ENCODE assay signal across 8 cellular contexts in the genomic region with DNA sequence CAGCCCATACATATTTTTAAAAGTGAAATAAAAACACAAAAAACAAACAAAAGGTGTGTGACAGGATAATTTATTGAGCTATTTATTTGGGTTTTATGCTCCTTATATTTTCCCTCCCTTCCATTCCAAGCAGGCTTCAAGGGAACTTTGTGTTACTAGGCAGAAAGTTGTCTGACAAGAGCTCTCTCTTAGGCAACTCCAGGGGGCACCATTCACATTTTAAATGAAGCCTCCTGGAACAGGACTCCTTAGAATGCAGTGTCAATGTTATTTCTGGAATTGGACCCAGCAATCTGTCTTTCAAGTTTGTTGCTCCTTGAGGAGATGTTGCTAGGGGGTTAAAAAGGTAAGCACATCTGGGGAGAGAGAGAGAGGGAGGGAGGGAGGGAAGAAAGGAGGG. TPM values are rescaled to one million over a fixed set of nuclear protein-coding genes. Genes with fewer than 3 reads are reported as not detected.
A peak's percentile ranks its signal among the peaks of the same experiment; 100 is the strongest.
DNase-seq lines count a peak whose midpoint lies in the region; ATAC-seq, FAIRE-seq and TF ChIP-seq lines count a peak whose summit lies in the region.

No MANE protein-coding gene starts in this region.

- H3K79me2 ChIP-seq in MM.1S (ENCODE audit: low read length) (peaks cover 10% of the 10 kb centered on the region), mesendoderm (ENCODE audit: control insufficient read depth, insufficient read depth, low read length) (no peaks in the 10 kb centered on the region)

- H4K5ac ChIP-seq in mesendoderm (ENCODE audit: low read length): no peak overlapping the region

- H3K27me3 ChIP-seq in MM.1S (replicated peaks; ENCODE audit: insufficient read depth, low read length) (no peaks in the 10 kb centered on the region), mesendoderm (ENCODE audit: insufficient read depth, low read length, poor library complexity) (no peaks in the 10 kb centered on the region)

- CTCF ChIA-PET in WTC11 (lab: Charles Lee): interaction anchor here (0.6 to 2.1 kb wide), 17 partner anchors 10 to 255 kb away, joined by 3 to 36 read pairs (median 5); a partner anchor contains a TSS
- CTCF ChIA-PET in activated CD4-positive, alpha-beta memory T cell treated with anti-CD3 and anti-CD28 coated beads for 36 hours (lab: Charles Lee): interaction anchor here (0.7 to 2.4 kb wide), 3 partner anchors 177 to 182 kb away, joined by 3 to 11 read pairs (median 3); no protein-coding TSS in a partner anchor

- no peak overlapping the region for H3K18ac ChIP-seq in mesendoderm (ENCODE audit: low read length)

- H3K36me3 ChIP-seq in MM.1S (replicated peaks; ENCODE audit: insufficient read depth, low read length): no peaks in the 10 kb centered on the region
- no peaks in the 10 kb centered on the region for H3K36me3 ChIP-seq in mesendoderm (ENCODE audit: control insufficient read depth, insufficient read depth, low read length)

- FAIRE-seq in G401.6 (lab: Jason Lieb, UNC): peak; percentile 76

- no peak overlapping the region for H3K27ac Mint-ChIP-seq in WTC11
- H3K27ac Mint-ChIP-seq in activated CD4-positive, alpha-beta memory T cell treated with anti-CD3 and anti-CD28 coated beads for 36 hours: no peak overlapping the region

- no peak overlapping the region for H2BK5ac ChIP-seq in mesendoderm (ENCODE audit: low read length)

- H3K36me3 Mint-ChIP-seq in WTC11: no peaks in the 10 kb centered on the region
- no peaks in the 10 kb centered on the region for H3K36me3 Mint-ChIP-seq in activated CD4-positive, alpha-beta memory T cell treated with anti-CD3 and anti-CD28 coated beads for 36 hours

- H3K56ac ChIP-seq in mesendoderm (ENCODE audit: low read length): no peak overlapping the region

- H3K4me3 ChIP-seq in MM.1S (ENCODE audit: low read length): no peak overlapping the region
- no peak overlapping the region for H3K4me3 ChIP-seq in mesendoderm (ENCODE audit: low read length)

- no peaks in the 10 kb centered on the region for H3K9me3 ChIP-seq in MM.1S (replicated peaks; ENCODE audit: insufficient read depth, low read length)

- H2AFZ ChIP-seq in MM.1S (ENCODE audit: low read length): no peak overlapping the region

- POLR2A ChIA-PET in WTC11 (lab: Charles Lee): interaction anchor here (0.5 kb wide), 1 partner anchor 797 kb away, joined by 7 read pairs; no protein-coding TSS in a partner anchor
- POLR2A ChIA-PET in activated CD4-positive, alpha-beta memory T cell treated with anti-CD3 and anti-CD28 coated beads for 36 hours (lab: Charles Lee): no interaction called here

- no peak overlapping the region for H2BK15ac ChIP-seq in mesendoderm (replicated peaks; ENCODE audit: low read depth)

- peaks cover 12% of the 10 kb centered on the region for H3F3A ChIP-seq in MM.1S (ENCODE audit: insufficient read depth, low read length)

- no peak overlapping the region for H3K23ac ChIP-seq in mesendoderm (ENCODE audit: low read length)

- intact Hi-C loops in activated CD4-positive, alpha-beta memory T cell treated with anti-CD3 and anti-CD28 coated beads for 36 hours (cut with micrococcal nuclease): loop anchor here (5.0 to 10.0 kb wide), 5 partner anchors 218 to 1458 kb away; a partner anchor contains a TSS
- intact Hi-C loops in posterior cingulate gyrus (cut with DNase I): loop anchor here (5.0 kb wide), 1 partner anchor 178 kb away; no protein-coding TSS in a partner anchor

- ATAC-seq in WTC11 (peak; percentile 23), HG02588 (IDR thresholded peaks at IDR 0.05; ENCODE audit: unreplicated experiment) (no peak), GM18519 (IDR thresholded peaks at IDR 0.05; ENCODE audit: low FRiP score, unreplicated experiment) (no peak)

- no peaks in the 10 kb centered on the region for H3K9me3 Mint-ChIP-seq in WTC11
- no peaks in the 10 kb centered on the region for H3K9me3 Mint-ChIP-seq in activated CD4-positive, alpha-beta memory T cell treated with anti-CD3 and anti-CD28 coated beads for 36 hours

- peaks cover 31% of the 10 kb centered on the region for H3K4me1 Mint-ChIP-seq in WTC11
- peaks cover 15% of the 10 kb centered on the region for H3K4me1 Mint-ChIP-seq in activated CD4-positive, alpha-beta memory T cell treated with anti-CD3 and anti-CD28 coated beads for 36 hours (ENCODE audit: low read depth)

- no peak overlapping the region for H2AK5ac ChIP-seq in mesendoderm (ENCODE audit: low read length)

- no peaks in the 10 kb centered on the region for H3K79me1 ChIP-seq in mesendoderm (ENCODE audit: low read length)

- H3K4me1 ChIP-seq in MM.1S (ENCODE audit: low read length): peaks cover 18% of the 10 kb centered on the region
- peaks cover 4% of the 10 kb centered on the region for H3K4me1 ChIP-seq in mesendoderm (ENCODE audit: control insufficient read depth, low read depth, low read length)

- no peak overlapping the region for H3K4me3 Mint-ChIP-seq in WTC11
- H3K4me3 Mint-ChIP-seq in activated CD4-positive, alpha-beta memory T cell treated with anti-CD3 and anti-CD28 coated beads for 36 hours: no peak overlapping the region

- no peaks in the 10 kb centered on the region for H3K27me3 Mint-ChIP-seq in WTC11 (ENCODE audit: low read depth)
- peaks cover 9% of the 10 kb centered on the region for H3K27me3 Mint-ChIP-seq in activated CD4-positive, alpha-beta memory T cell treated with anti-CD3 and anti-CD28 coated beads for 36 hours

- H2BK120ac ChIP-seq in mesendoderm (ENCODE audit: low read depth, low read length): no peak overlapping the region

- H3K27ac ChIP-seq in MM.1S (ENCODE audit: low read length): no peak overlapping the region
- no peak overlapping the region for H3K27ac ChIP-seq in mesendoderm (ENCODE audit: low read depth, low read length)

- H3K4me2 ChIP-seq in MM.1S (ENCODE audit: low read depth, low read length): no peak overlapping the region
- no peak overlapping the region for H3K4me2 ChIP-seq in mesendoderm (ENCODE audit: low read length)

- H3K9ac ChIP-seq in MM.1S (ENCODE audit: low read length): no peak overlapping the region
- no peak overlapping the region for H3K9ac ChIP-seq in mesendoderm (ENCODE audit: low read length)

- TF ChIP-seq CTCF in MM.1S (IDR thresholded peaks at IDR 0.05; ENCODE audit: low read length) (peak; percentile 63), WTC11 (IDR thresholded peaks at IDR 0.05) (no peak)

- no peak overlapping the region for H4K8ac ChIP-seq in mesendoderm (ENCODE audit: low read depth, low read length)

- H3K9me2 ChIP-seq in MM.1S (replicated peaks; ENCODE audit: insufficient read depth, low read length): no peaks in the 10 kb centered on the region

- DNase-seq in MM.1S (peak; percentile 57), WTC11 (ENCODE audit: low spot score) (no peak), mesendoderm (peak; percentile 87), posterior cingulate gyrus (no peak)
- no peak for DNase-seq in activated CD4-positive, alpha-beta memory T cell treated with anti-CD3 and anti-CD28 coated beads for 36 hours

- H4K20me1 ChIP-seq in MM.1S (ENCODE audit: insufficient read depth, low read length): no peaks in the 10 kb centered on the region

- no peak overlapping the region for H3K4ac ChIP-seq in mesendoderm (ENCODE audit: low read depth, low read length)

TF ChIP-seq in WTC11, 78 proteins besides CTCF, POLR2A, EP300 and RAD21 (continues in another document):
- no peak for TF ChIP-seq SP1 (CRISPR knock-in tag; conservative IDR thresholded peaks at IDR 0.05)
- no peak for TF ChIP-seq ZNF423 (CRISPR knock-in tag; IDR thresholded peaks at IDR 0.05)
- no peak for TF ChIP-seq MYBL2 (CRISPR knock-in tag; IDR thresholded peaks at IDR 0.05)
- TF ChIP-seq, protein P1, sequence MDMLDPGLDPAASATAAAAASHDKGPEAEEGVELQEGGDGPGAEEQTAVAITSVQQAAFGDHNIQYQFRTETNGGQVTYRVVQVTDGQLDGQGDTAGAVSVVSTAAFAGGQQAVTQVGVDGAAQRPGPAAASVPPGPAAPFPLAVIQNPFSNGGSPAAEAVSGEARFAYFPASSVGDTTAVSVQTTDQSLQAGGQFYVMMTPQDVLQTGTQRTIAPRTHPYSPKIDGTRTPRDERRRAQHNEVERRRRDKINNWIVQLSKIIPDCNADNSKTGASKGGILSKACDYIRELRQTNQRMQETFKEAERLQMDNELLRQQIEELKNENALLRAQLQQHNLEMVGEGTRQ (CRISPR knock-in tag; IDR thresholded peaks at IDR 0.05): no peak
- no peak for TF ChIP-seq CREB1 (CRISPR knock-in tag; IDR thresholded peaks at IDR 0.05)
- no peak for TF ChIP-seq MXD4 (CRISPR knock-in tag; IDR thresholded peaks at IDR 0.05; ENCODE audit: borderline replicate concordance)
- TF ChIP-seq, protein P2, sequence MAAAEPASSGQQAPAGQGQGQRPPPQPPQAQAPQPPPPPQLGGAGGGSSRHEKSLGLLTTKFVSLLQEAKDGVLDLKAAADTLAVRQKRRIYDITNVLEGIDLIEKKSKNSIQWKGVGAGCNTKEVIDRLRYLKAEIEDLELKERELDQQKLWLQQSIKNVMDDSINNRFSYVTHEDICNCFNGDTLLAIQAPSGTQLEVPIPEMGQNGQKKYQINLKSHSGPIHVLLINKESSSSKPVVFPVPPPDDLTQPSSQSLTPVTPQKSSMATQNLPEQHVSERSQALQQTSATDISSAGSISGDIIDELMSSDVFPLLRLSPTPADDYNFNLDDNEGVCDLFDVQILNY (CRISPR knock-in tag; IDR thresholded peaks at IDR 0.05): no peak
- TF ChIP-seq, protein P3, sequence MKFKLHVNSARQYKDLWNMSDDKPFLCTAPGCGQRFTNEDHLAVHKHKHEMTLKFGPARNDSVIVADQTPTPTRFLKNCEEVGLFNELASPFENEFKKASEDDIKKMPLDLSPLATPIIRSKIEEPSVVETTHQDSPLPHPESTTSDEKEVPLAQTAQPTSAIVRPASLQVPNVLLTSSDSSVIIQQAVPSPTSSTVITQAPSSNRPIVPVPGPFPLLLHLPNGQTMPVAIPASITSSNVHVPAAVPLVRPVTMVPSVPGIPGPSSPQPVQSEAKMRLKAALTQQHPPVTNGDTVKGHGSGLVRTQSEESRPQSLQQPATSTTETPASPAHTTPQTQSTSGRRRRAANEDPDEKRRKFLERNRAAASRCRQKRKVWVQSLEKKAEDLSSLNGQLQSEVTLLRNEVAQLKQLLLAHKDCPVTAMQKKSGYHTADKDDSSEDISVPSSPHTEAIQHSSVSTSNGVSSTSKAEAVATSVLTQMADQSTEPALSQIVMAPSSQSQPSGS (CRISPR knock-in tag; IDR thresholded peaks at IDR 0.05; ENCODE audit: borderline replicate concordance, low read depth): no peak
- TF ChIP-seq, protein P4, sequence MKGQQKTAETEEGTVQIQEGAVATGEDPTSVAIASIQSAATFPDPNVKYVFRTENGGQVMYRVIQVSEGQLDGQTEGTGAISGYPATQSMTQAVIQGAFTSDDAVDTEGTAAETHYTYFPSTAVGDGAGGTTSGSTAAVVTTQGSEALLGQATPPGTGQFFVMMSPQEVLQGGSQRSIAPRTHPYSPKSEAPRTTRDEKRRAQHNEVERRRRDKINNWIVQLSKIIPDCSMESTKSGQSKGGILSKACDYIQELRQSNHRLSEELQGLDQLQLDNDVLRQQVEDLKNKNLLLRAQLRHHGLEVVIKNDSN (CRISPR knock-in tag; IDR thresholded peaks at IDR 0.05): no peak

RNA-seq across cellular contexts. Expression of a gene that starts 5.4 kb away (rescaled TPM):
- 36.0 to 38.0 TPM (median 36.0 TPM) in 3 replicates for total RNA-seq in WTC11 (2021)
- 18.5 TPM for polyA plus RNA-seq in mesendoderm (2013, experiment 1 of 2)
- polyA plus RNA-seq in mesendoderm (2013, experiment 2 of 2): 19.7 TPM
- total RNA-seq in activated CD4-positive, alpha-beta memory T cell treated with anti-CD3 and anti-CD28 coated beads for 36 hours: 10 to 100 TPM; 20.5 to 22.1 TPM

Comparison
In these comparisons a context has a peak if more than half of its experiments do, and no peak if none do; other contexts are left out.
1. DNase-seq: peak in MM.1S (single experiment) and mesendoderm (single experiment); none in WTC11 (single experiment), activated CD4-positive, alpha-beta memory T cell treated with anti-CD3 and anti-CD28 coated beads for 36 hours (single experiment) and posterior cingulate gyrus (0 of 10).